Comparison of ENCODE assay signal across 14 cellular contexts in genomic region chr21:41370840-41371697, GRCh38. TPM values are rescaled to one million over a fixed set of nuclear protein-coding genes. Genes with fewer than 3 reads are reported as not detected.
DNase-seq lines count a peak whose midpoint lies in the region; ATAC-seq, FAIRE-seq and TF ChIP-seq lines count a peak whose summit lies in the region.
"Had no signal": no experiment of that assay in that cellular context is flagged by ENCODE, and none has a peak within 500 bp of the region (broad histone marks: within the 10 kb centered on the region; RNA-seq: fewer than 3 reads in every experiment).

No MANE protein-coding gene starts in this region.

- RAD21 ChIA-PET in GM12878 (lab: Charles Lee; ENCODE audit: unreplicated experiment), result interaction anchor here (1.5 to 7.7 kb wide), 6 partner anchors 10 to 395 kb away, joined by 3 to 97 read pairs (median 32); partner anchors contain the start of genes MX1 and MX2

- POLR2A ChIA-PET in GM12878 (lab: Charles Lee), result interaction anchor here (0.5 to 4.6 kb wide), 8 partner anchors 8 to 390 kb away, joined by 3 to 80 read pairs (median 6); partner anchors contain the start of genes MX1 and MX2

- CTCF ChIA-PET in activated CD8-positive, alpha-beta memory T cell treated with anti-CD3 and anti-CD28 coated beads, Interleukin-2, amount 10 ng/mL, durations not matched to agents 7 days and 5 days (lab: Charles Lee), result interaction anchor here (1.2 to 1.9 kb wide), 3 partner anchors 8 to 47 kb away, joined by 4 to 7 read pairs (median 4); partner anchors contain the start of gene MX2
- CTCF ChIA-PET in GM12878 (lab: Yijun Ruan, JAX), result interaction anchor here (0.9 to 7.4 kb wide), 8 partner anchors 12 to 199 kb away, joined by 3 to 99 read pairs (median 4); partner anchors contain the start of gene MX1

- in situ Hi-C loops in GM12878 (cut with MboI), result no loop called here

- no peak for TF ChIP-seq RAD21 in GM12878 (IDR thresholded peaks at IDR 0.05; ENCODE audit: insufficient read depth, low read depth, low read length)

- H3K4me1 Mint-ChIP-seq in activated CD8-positive, alpha-beta memory T cell treated with anti-CD3 and anti-CD28 coated beads, Interleukin-2, amount 10 ng/mL, durations not matched to agents 7 days and 5 days, result peaks cover 73% of the 10 kb centered on the region
- peaks cover 39 to 58% of the 10 kb centered on the region in 2 donors for H3K4me1 Mint-ChIP-seq in stimulated activated naive B cell treated with anti-CD40 and anti-IgM and Interleukin-4, amounts not matched to agents 10 μg/mL and 1 μg/mL and 100 μg/mL, for 72 hours

- intact Hi-C loops in GM12878 (cut with micrococcal nuclease; ENCODE audit: unreplicated experiment) (no loop called here), sciatic nerve (cut with DNase I) (no loop called here)

- no peak for TF ChIP-seq EP300 in GM12878 (IDR thresholded peaks at IDR 0.05; ENCODE audit: borderline replicate concordance in 1 of 2, control insufficient read depth in 1 of 2, low read depth in 2 of 2, low read length in 2 of 2)

- FAIRE-seq in GM12878 (lab: Jason Lieb, UNC), result no peak

- H3K4me1 ChIP-seq in GM12878 (ENCODE audit: control insufficient read depth, insufficient read depth, low read length), result peaks cover 32% of the 10 kb centered on the region
- H3K4me1 ChIP-seq in smooth muscle cell (ENCODE audit: low read depth), result peaks cover 3% of the 10 kb centered on the region
- H3K4me1 ChIP-seq: psoas muscle had no signal

- H3K36me3 ChIP-seq in MG63 (no peaks in the 10 kb centered on the region), GM12878 (ENCODE audit: control insufficient read depth in 2 of 2, insufficient read depth in 2 of 2, low read length in 1 of 2) (no peaks in the 10 kb centered on the region; a peak in 2 of 4 replicates), smooth muscle cell (ENCODE audit: low read depth) (no peaks in the 10 kb centered on the region)
- H3K36me3 ChIP-seq: tibial artery had no signal

- TF ChIP-seq POLR2A in GM12878 (IDR thresholded peaks at IDR 0.05; ENCODE audit: low read depth, low read length), result no peak

- TF ChIP-seq CTCF in GM12878 (IDR thresholded peaks at IDR 0.05 in 2 of 3, conservative IDR thresholded peaks at IDR 0.05 in 1 of 3; ENCODE audit: control insufficient read depth in 2 of 3, extremely low read depth in 1 of 3, insufficient read depth in 1 of 3, low read depth in 3 of 3, low read length in 3 of 3), result no peak
- TF ChIP-seq CTCF in smooth muscle cell (IDR thresholded peaks at IDR 0.05; ENCODE audit: borderline replicate concordance, insufficient read depth, poor library complexity, severe bottlenecking), result no peak

- 59% methylated on average over 12 of the region's 12 CpGs for WGBS in GM12878 (ENCODE audit: insufficient coverage, insufficient replicate concordance, low lambda C conversion rate, missing lambda C conversion rate)
- 68% methylated on average over 12 of the region's 12 CpGs for WGBS in smooth muscle cell (ENCODE audit: low lambda C conversion rate)

- no peaks in the 10 kb centered on the region for H3K9me3 Mint-ChIP-seq in activated CD8-positive, alpha-beta memory T cell treated with anti-CD3 and anti-CD28 coated beads, Interleukin-2, amount 10 ng/mL, durations not matched to agents 7 days and 5 days (ENCODE audit: low read depth)
- H3K9me3 Mint-ChIP-seq in stimulated activated naive B cell treated with anti-CD40 and anti-IgM and Interleukin-4, amounts not matched to agents 10 μg/mL and 1 μg/mL and 100 μg/mL, for 72 hours, result no peaks in the 10 kb centered on the region

- no peaks in the 10 kb centered on the region for H3K27me3 Mint-ChIP-seq in activated CD8-positive, alpha-beta memory T cell treated with anti-CD3 and anti-CD28 coated beads, Interleukin-2, amount 10 ng/mL, durations not matched to agents 7 days and 5 days
- H3K27me3 Mint-ChIP-seq in stimulated activated naive B cell treated with anti-CD40 and anti-IgM and Interleukin-4, amounts not matched to agents 10 μg/mL and 1 μg/mL and 100 μg/mL, for 72 hours, result no peaks in the 10 kb centered on the region

- H3K27ac ChIP-seq in GM12878 (ENCODE audit: control insufficient read depth, insufficient read depth), result peak overlapping the region; percentile 66; the same call in 1 of the 2 replicates
- no peak overlapping the region for H3K27ac ChIP-seq in smooth muscle cell (ENCODE audit: low read depth)
- H3K27ac ChIP-seq: PC-9, psoas muscle, tibial artery had no signal

- no TSS peak for BruUV-seq in GM12878 (replicated peaks; lab: Mats Ljungman, UMichigan)

- peak overlapping the region; percentile 89 for H3K27ac Mint-ChIP-seq in activated CD8-positive, alpha-beta memory T cell treated with anti-CD3 and anti-CD28 coated beads, Interleukin-2, amount 10 ng/mL, durations not matched to agents 7 days and 5 days
- H3K27ac Mint-ChIP-seq in stimulated activated naive B cell treated with anti-CD40 and anti-IgM and Interleukin-4, amounts not matched to agents 10 μg/mL and 1 μg/mL and 100 μg/mL, for 72 hours, result no peak overlapping the region

- H3K9me3 ChIP-seq in MG63 (no peaks in the 10 kb centered on the region), GM12878 (replicated peaks; ENCODE audit: control insufficient read depth, insufficient read depth, low read length) (no peaks in the 10 kb centered on the region), smooth muscle cell (replicated peaks; ENCODE audit: low read depth) (no peaks in the 10 kb centered on the region)
- H3K9me3 ChIP-seq: psoas muscle, tibial artery had no signal

- H3F3A ChIP-seq in smooth muscle cell (ENCODE audit: low read depth), result no peaks in the 10 kb centered on the region

- peak overlapping the region; percentile 71 for H3K4me3 Mint-ChIP-seq in activated CD8-positive, alpha-beta memory T cell treated with anti-CD3 and anti-CD28 coated beads, Interleukin-2, amount 10 ng/mL, durations not matched to agents 7 days and 5 days
- H3K4me3 Mint-ChIP-seq in stimulated activated naive B cell treated with anti-CD40 and anti-IgM and Interleukin-4, amounts not matched to agents 10 μg/mL and 1 μg/mL and 100 μg/mL, for 72 hours, result peak overlapping the region in 1 of 2 donors; percentile 82

- peak overlapping the region; percentile 32 for H3K9ac ChIP-seq in GM12878 (ENCODE audit: control insufficient read depth, insufficient read depth, low read length)
- H3K9ac ChIP-seq in smooth muscle cell (ENCODE audit: low read depth), result no peak overlapping the region

- no peaks in the 10 kb centered on the region for H3K27me3 ChIP-seq in MG63
- no peaks in the 10 kb centered on the region for H3K27me3 ChIP-seq in GM12878 (replicated peaks in 1 of 2; ENCODE audit: control insufficient read depth in 2 of 2, insufficient read depth in 2 of 2, low read length in 1 of 2)
- no peaks in the 10 kb centered on the region for H3K27me3 ChIP-seq in smooth muscle cell (ENCODE audit: low read depth)
- H3K27me3 ChIP-seq: tibial artery had no signal

- DNase-seq in activated CD8-positive, alpha-beta memory T cell treated with anti-CD3 and anti-CD28 coated beads, Interleukin-2, amount 10 ng/mL, durations not matched to agents 7 days and 5 days, result no peak
- DNase-seq in activated CD8-positive, alpha-beta memory T cell treated with anti-CD3 and anti-CD28 coated beads for 24 hours, result no peak
- DNase-seq in MG63 (peak; percentile 87), GM12878 (ENCODE audit: low read depth, low spot score) (no peak), sciatic nerve (ENCODE audit: low spot score) (no peak), smooth muscle cell (lab: John Stamatoyannopoulos, UW; ENCODE audit: unreplicated experiment) (no peak)
- no peak for DNase-seq in stimulated activated naive B cell treated with anti-CD40 and anti-IgM and Interleukin-4, amounts not matched to agents 10 μg/mL and 1 μg/mL and 100 μg/mL, for 72 hours
- DNase-seq in stimulated activated CD4-positive, alpha-beta T cell treated with anti-CD3 and anti-CD28 coated beads, Interleukin-4, amount 100 ng/mL, for 24 hours, result no peak
- DNase-seq: activated effector memory CD4-positive, alpha-beta T cell treated with Interleukin-2 at 50 U/mL for 16 hours; cortex of kidney; NCI-H2171; PC-9; psoas muscle had no signal

- ATAC-seq in activated CD8-positive, alpha-beta memory T cell treated with anti-CD3 and anti-CD28 coated beads, Interleukin-2, amount 10 ng/mL, durations not matched to agents 7 days and 5 days, result no peak
- ATAC-seq in GM12878, result no peak
- ATAC-seq in sciatic nerve, result peak; percentile 66
- ATAC-seq in stimulated activated naive B cell treated with anti-CD40 and anti-IgM and Interleukin-4, amounts not matched to agents 10 μg/mL and 1 μg/mL and 100 μg/mL, for 72 hours (replicated peaks), result no peak
- ATAC-seq: psoas muscle had no signal

- H4K20me1 ChIP-seq in GM12878 (ENCODE audit: control insufficient read depth, insufficient read depth) (no peaks in the 10 kb centered on the region; the same call in 1 of the 2 replicates), smooth muscle cell (ENCODE audit: low read depth) (no peaks in the 10 kb centered on the region)

- H3K4me2 ChIP-seq in GM12878 (ENCODE audit: control insufficient read depth, insufficient read depth), result peak overlapping the region; percentile 95
- H3K4me2 ChIP-seq in smooth muscle cell, result no peak overlapping the region
- H3K4me2 ChIP-seq: PC-9 had no signal

- H3K79me2 ChIP-seq in GM12878 (ENCODE audit: control insufficient read depth, insufficient read depth, low read length) (peaks cover 66% of the 10 kb centered on the region), smooth muscle cell (ENCODE audit: low read depth) (no peaks in the 10 kb centered on the region)

- SMC1A ChIA-PET in GM12878 (lab: Charles Lee; ENCODE audit: uncharacterized antibody, unreplicated experiment), result interaction anchor here (1.2 to 8.3 kb wide), 12 partner anchors 9 to 97 kb away, joined by 3 to 67 read pairs (median 16); partner anchors contain the start of genes MX1 and MX2

- H3K4me3 ChIP-seq in MG63 (no peak overlapping the region), GM12878 (peak overlapping the region; percentile 75), smooth muscle cell (no peak overlapping the region)
- H3K4me3 ChIP-seq: PC-9 had no signal

- H2AFZ ChIP-seq in GM12878 (ENCODE audit: control insufficient read depth, low read depth, low read length) (no peak overlapping the region), smooth muscle cell (ENCODE audit: low read depth) (no peak overlapping the region)
- H2AFZ ChIP-seq: PC-9 had no signal

- H3K36me3 Mint-ChIP-seq in activated CD8-positive, alpha-beta memory T cell treated with anti-CD3 and anti-CD28 coated beads, Interleukin-2, amount 10 ng/mL, durations not matched to agents 7 days and 5 days, result peaks cover 44% of the 10 kb centered on the region
- peaks cover 0 to 4% of the 10 kb centered on the region in 2 donors for H3K36me3 Mint-ChIP-seq in stimulated activated naive B cell treated with anti-CD40 and anti-IgM and Interleukin-4, amounts not matched to agents 10 μg/mL and 1 μg/mL and 100 μg/mL, for 72 hours

RNA-seq across cellular contexts. Expression of gene MX2, which starts 9.2 kb away (rescaled TPM):
- 100 to 1,000 TPM in 1 of 2 experiments, 10 to 100 TPM in 1; 65.1 to 158 TPM for total RNA-seq in activated CD8-positive, alpha-beta memory T cell treated with anti-CD3 and anti-CD28 coated beads, Interleukin-2, amount 10 ng/mL, durations not matched to agents 7 days and 5 days
- total RNA-seq in MG63 (2014; rRNA removed; shearing (Covaris generic); ENCODE audit: low replicate concordance), result 2.8 and 3.2 TPM in 2 replicates
- total RNA-seq in GM12878 (2013; cell fraction: nucleolus; rRNA removed), result 393 and 402 TPM in 2 replicates
- total RNA-seq in GM12878 (2014; rRNA removed) (43.3 and 51.0 TPM in 2 replicates), GM12878 (2014; rRNA removed; fragmentation: Illumina TruSeq; extraction: Trizol) (53.8 and 54.1 TPM in 2 replicates), GM12878 (2021) (49.0 and 52.2 TPM in 2 replicates), sciatic nerve (19.0 TPM), smooth muscle cell (2.5 and 11.3 TPM in 2 replicates)
- 32.5 TPM for polyA plus RNA-seq in GM12878 (2011; ENCODE audit: low read depth)
- polyA plus RNA-seq in GM12878 (2011; rRNA removed) (167 and 182 TPM in 2 replicates), GM12878 (2014; fragmentation: Illumina TruSeq; extraction: Trizol) (85.0 and 133 TPM in 2 replicates), GM12878 (2014; fragmentation: Nextera tagmentation; extraction: Ambion mirVana) (10 to 100 TPM; 10.5 to 13.9 TPM), GM12878 (2014; rRNA removed) (42.4 and 49.7 TPM in 2 replicates), GM12878 (2016; fragmentation: Nextera tagmentation; extraction: Ambion mirVana) (10 to 100 TPM; 25.3 to 26.7 TPM), smooth muscle cell (1.9 and 3.1 TPM in 2 replicates)
- polyA plus RNA-seq in GM12878 (2011; cell fraction: cytosol; rRNA removed), result 135 and 137 TPM in 2 replicates
- 152 and 184 TPM in 2 replicates for polyA plus RNA-seq in GM12878 (2011; cell fraction: nucleus; rRNA removed)
- polyA plus RNA-seq in GM12878 (2012), result 46.6 and 49.9 TPM in 2 replicates
- polyA minus RNA-seq in GM12878 (2011; rRNA and poly(A)+ RNA removed), result 143 and 159 TPM in 2 replicates
- polyA minus RNA-seq in GM12878 (2011; cell fraction: cytosol; rRNA and poly(A)+ RNA removed), result 45.2 and 49.5 TPM in 2 replicates
- 100.0 and 124 TPM in 2 replicates for polyA minus RNA-seq in GM12878 (2011; cell fraction: nucleus; rRNA and poly(A)+ RNA removed)

RNA-seq across cellular contexts. Expression of gene FAM3B, which starts 54.5 kb away (rescaled TPM):
- not detected for total RNA-seq in activated CD8-positive, alpha-beta memory T cell treated with anti-CD3 and anti-CD28 coated beads, Interleukin-2, amount 10 ng/mL, durations not matched to agents 7 days and 5 days
- total RNA-seq in MG63 (2014; rRNA removed; shearing (Covaris generic); ENCODE audit: low replicate concordance), result not detected in 2 replicates
- total RNA-seq in GM12878 (2013; cell fraction: nucleolus; rRNA removed), result not detected in 2 replicates
- total RNA-seq in GM12878 (2014; rRNA removed) (not detected in 2 replicates), GM12878 (2014; rRNA removed; fragmentation: Illumina TruSeq; extraction: Trizol) (not detected in 2 replicates), GM12878 (2021) (not detected in 2 replicates), sciatic nerve (0.80 TPM), smooth muscle cell (not detected in 2 replicates)
- not detected for polyA plus RNA-seq in GM12878 (2011; ENCODE audit: low read depth)
- polyA plus RNA-seq in GM12878 (2011; rRNA removed) (0.09 and 0.12 TPM in 2 replicates), GM12878 (2014; fragmentation: Illumina TruSeq; extraction: Trizol) (not detected in 2 replicates), GM12878 (2014; fragmentation: Nextera tagmentation; extraction: Ambion mirVana) (not detected), GM12878 (2014; rRNA removed) (not detected in 2 replicates), GM12878 (2016; fragmentation: Nextera tagmentation; extraction: Ambion mirVana) (not detected), smooth muscle cell (0.18 TPM in 1 of 2 replicates, not detected in the other)
- polyA plus RNA-seq in GM12878 (2011; cell fraction: cytosol; rRNA removed), result 0.06 TPM in 1 of 2 replicates, not detected in the other
- 0.15 TPM in 1 of 2 replicates, not detected in the other for polyA plus RNA-seq in GM12878 (2011; cell fraction: nucleus; rRNA removed)
- not detected in 2 replicates for polyA plus RNA-seq in GM12878 (2012)
- polyA minus RNA-seq in GM12878 (2011; rRNA and poly(A)+ RNA removed), result not detected in 2 replicates
- not detected in 2 replicates for polyA minus RNA-seq in GM12878 (2011; cell fraction: cytosol; rRNA and poly(A)+ RNA removed)
- not detected in 2 replicates for polyA minus RNA-seq in GM12878 (2011; cell fraction: nucleus; rRNA and poly(A)+ RNA removed)
- total RNA-seq: PC-9 had no signal

RNA-seq across cellular contexts. Expression of gene MX1, which starts 55.0 kb away (rescaled TPM):
- total RNA-seq in activated CD8-positive, alpha-beta memory T cell treated with anti-CD3 and anti-CD28 coated beads, Interleukin-2, amount 10 ng/mL, durations not matched to agents 7 days and 5 days, result 100 to 1,000 TPM; 544 to 967 TPM
- 18.0 and 18.3 TPM in 2 replicates for total RNA-seq in MG63 (2014; rRNA removed; shearing (Covaris generic); ENCODE audit: low replicate concordance)
- total RNA-seq in GM12878 (2013; cell fraction: nucleolus; rRNA removed), result 488 and 545 TPM in 2 replicates
- total RNA-seq in GM12878 (2014; rRNA removed) (385 and 432 TPM in 2 replicates), GM12878 (2014; rRNA removed; fragmentation: Illumina TruSeq; extraction: Trizol) (354 and 364 TPM in 2 replicates), GM12878 (2021) (380 and 405 TPM in 2 replicates), sciatic nerve (28.6 TPM), smooth muscle cell (1.3 and 4.6 TPM in 2 replicates)
- polyA plus RNA-seq in GM12878 (2011; ENCODE audit: low read depth), result 255 TPM
- polyA plus RNA-seq in GM12878 (2011; rRNA removed) (337 and 367 TPM in 2 replicates), GM12878 (2014; fragmentation: Illumina TruSeq; extraction: Trizol) (293 and 352 TPM in 2 replicates), GM12878 (2014; fragmentation: Nextera tagmentation; extraction: Ambion mirVana) (10 to 100 TPM; 75.9 to 90.9 TPM), GM12878 (2014; rRNA removed) (308 and 311 TPM in 2 replicates), GM12878 (2016; fragmentation: Nextera tagmentation; extraction: Ambion mirVana) (100 to 1,000 TPM; 242 to 247 TPM), smooth muscle cell (2.0 and 3.5 TPM in 2 replicates)
- polyA plus RNA-seq in GM12878 (2011; cell fraction: cytosol; rRNA removed), result 403 and 416 TPM in 2 replicates
- polyA plus RNA-seq in GM12878 (2011; cell fraction: nucleus; rRNA removed), result 596 and 625 TPM in 2 replicates
- 327 and 366 TPM in 2 replicates for polyA plus RNA-seq in GM12878 (2012)
- polyA minus RNA-seq in GM12878 (2011; rRNA and poly(A)+ RNA removed), result 680 and 808 TPM in 2 replicates
- polyA minus RNA-seq in GM12878 (2011; cell fraction: cytosol; rRNA and poly(A)+ RNA removed), result 217 and 223 TPM in 2 replicates
- 429 and 648 TPM in 2 replicates for polyA minus RNA-seq in GM12878 (2011; cell fraction: nucleus; rRNA and poly(A)+ RNA removed)

Comparison
In these comparisons a context has a peak if more than half of its experiments do, and no peak if none do; other contexts are left out.
1. RNA of gene MX1, which starts 55.0 kb away (total RNA-seq): 544 to 967 TPM in activated CD8-positive, alpha-beta memory T cell treated with anti-CD3 and anti-CD28 coated beads, Interleukin-2, amount 10 ng/mL, durations not matched to agents 7 days and 5 days and 354 to 545 TPM in GM12878; 28.6 TPM in sciatic nerve (single experiment), 18.0 to 18.3 TPM in MG63 and 1.3 to 4.6 TPM in smooth muscle cell; every median in the first group is over 10 times any median in the second.